2 cellular contexts compared by ENCODE assay signal in genomic region chr1:10457462-10457861, GRCh38.
TF ChIP-seq lines count a peak whose summit lies in the region.

No MANE protein-coding gene starts in this region.

TF ChIP-seq in HEK293, 187 proteins besides CTCF, POLR2A, EP300 and RAD21:
- TF ChIP-seq ZNF664 (tag by site-specific recombination; IDR thresholded peaks at IDR 0.05) = peak; percentile 94

TF ChIP-seq in HepG2, 621 proteins besides CTCF, POLR2A, EP300 and RAD21:
- TF ChIP-seq ZNF652 (CRISPR knock-in tag; IDR thresholded peaks at IDR 0.05; ENCODE audit: borderline replicate concordance, low read depth) = peak; percentile 59; the same call in 1 of the 2 replicates
